ENCODE assay signal across 21 cellular contexts in the genomic region with DNA sequence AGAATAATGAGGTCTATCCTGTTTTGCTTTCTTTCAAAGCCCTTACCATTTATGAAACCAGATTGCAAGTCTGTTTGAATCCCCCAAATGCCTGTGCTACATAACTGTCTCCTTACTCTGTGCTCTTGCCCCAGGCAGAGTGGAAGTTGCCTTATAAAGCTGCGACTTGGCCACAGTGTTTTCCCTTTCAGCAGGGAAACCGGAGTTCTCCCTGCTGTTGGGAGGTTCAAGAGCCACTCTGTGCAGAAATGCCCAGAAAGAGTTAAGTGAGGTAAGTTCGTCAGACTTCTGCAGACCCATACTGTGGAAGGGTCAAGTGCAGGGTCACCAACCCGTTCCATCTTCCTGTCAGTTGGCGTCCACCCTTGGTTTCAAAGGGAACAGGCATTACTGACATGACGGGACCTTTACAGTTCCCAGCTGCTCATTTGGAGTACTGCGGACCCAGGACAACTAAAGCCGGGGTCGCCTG.
A peak's percentile ranks its signal among the peaks of the same experiment; 100 is the strongest.
DNase-seq lines count a peak whose midpoint lies in the region; ATAC-seq and TF ChIP-seq lines count a peak whose summit lies in the region.
"Had no signal": no experiment of that assay in that cellular context is flagged by ENCODE, and none has a peak within 500 bp of the region (broad histone marks: within the 10 kb centered on the region; RNA-seq: fewer than 3 reads in every experiment).

No MANE protein-coding gene starts in this region.

- 9 to 27% (median 24%) methylated on average over 9 of the region's 9 CpGs for WGBS in ovary, 3 donors

- TF ChIP-seq POLR2A in breast epithelium (IDR thresholded peaks at IDR 0.05) (no peak), ovary (IDR thresholded peaks at IDR 0.05) (no peak), uterus (IDR thresholded peaks at IDR 0.05) (peak in 1 of 2 donors; percentile 27)

- no peak for TF ChIP-seq EP300 in ovary (IDR thresholded peaks at IDR 0.05)

- H3K4me1 Mint-ChIP-seq in MCF 10A (ENCODE audit: insufficient read depth, unreplicated experiment), result peaks cover 21% of the 10 kb centered on the region
- H3K4me1 Mint-ChIP-seq in CD8-positive, alpha-beta T cell (ENCODE audit: low read depth), result peaks cover 7% of the 10 kb centered on the region

- H3K36me3 ChIP-seq in breast epithelium (no peaks in the 10 kb centered on the region), ovary (no peaks in the 10 kb centered on the region), uterus (no peaks in the 10 kb centered on the region)
- no peaks in the 10 kb centered on the region for H3K36me3 ChIP-seq in CD8-positive, alpha-beta T cell (ENCODE audit: insufficient read depth, low read length)
- H3K36me3 ChIP-seq: BLaER1, HAP-1, suprapubic skin had no signal

- peak overlapping the region; percentile 46 for H3K27ac Mint-ChIP-seq in MCF 10A (ENCODE audit: low read depth, unreplicated experiment)
- no peak overlapping the region for H3K27ac Mint-ChIP-seq in CD8-positive, alpha-beta T cell
- H3K27ac Mint-ChIP-seq: IgD-negative memory B cell had no signal

- BruUV-seq in MCF 10A (replicated peaks; lab: Mats Ljungman, UMichigan), result no TSS peak

- DNase-seq in MCF 10A (ENCODE audit: unreplicated experiment) (no peak), breast epithelium (ENCODE audit: low spot score in 2 of 2) (no peak), left kidney (ENCODE audit: low read depth, low spot score) (peak; percentile 88), ovary (peak; percentile 24 to 42 (median 29)), uterus (peak; percentile 45 to 66), NCI-H2107 (lab: John Stamatoyannopoulos, UW) (no peak)
- DNase-seq in CD8-positive, alpha-beta T cell, result no peak
- DNase-seq: 8988T; activated naive CD4-positive, alpha-beta T cell treated with Interleukin-2 at 50 U/mL for 16 hours; DMS 273 treated with DMSO at 0.1 percent for 48 hours; midbrain; MV-4-11; NCI-H2171; stimulated activated CD4-positive, alpha-beta T cell treated with anti-CD3 and anti-CD28 coated beads, Interleukin-15, amount 100 ng/mL, for 24 hours; T-helper 17 cell had no signal

- intact Hi-C loops in MCF 10A (cut with micrococcal nuclease), result no loop called here
- intact Hi-C loops in breast epithelium (cut with DNase I; ENCODE audit: low total_unique reads), result loop anchor here (5.0 kb wide), 1 partner anchor 839 kb away; no protein-coding TSS in a partner anchor
- intact Hi-C loops in ovary (cut with DNase I), result no loop called here
- intact Hi-C loops in uterus (cut with DNase I; ENCODE audit: low total_unique reads), result no loop called here
- intact Hi-C loops in CD8-positive, alpha-beta T cell (cut with DNase I, micrococcal nuclease), result loop anchor here in 1 of 2 experiments (5.0 kb wide), 1 partner anchor 131 kb away; no protein-coding TSS in a partner anchor

- H3K27ac ChIP-seq in breast epithelium (peak overlapping the region in 1 of 2 donors; percentile 48), ovary (peak overlapping the region; percentile 12 to 42), uterus (peak overlapping the region; percentile 86 to 90)
- H3K27ac ChIP-seq in CD8-positive, alpha-beta T cell (ENCODE audit: low read depth, low read length), result no peak overlapping the region
- H3K27ac ChIP-seq: BLaER1, suprapubic skin had no signal

- CTCF ChIA-PET in MCF 10A (lab: Yijun Ruan, JAX), result interaction anchor here (0.8 kb wide), 1 partner anchor 134 kb away, joined by 3 read pairs; no protein-coding TSS in a partner anchor
- CTCF ChIA-PET in CD8-positive, alpha-beta T cell (lab: Charles Lee), result no interaction called here

- H3K9me3 ChIP-seq in breast epithelium, result no peaks in the 10 kb centered on the region
- no peaks in the 10 kb centered on the region for H3K9me3 ChIP-seq in ovary
- no peaks in the 10 kb centered on the region for H3K9me3 ChIP-seq in uterus
- no peaks in the 10 kb centered on the region for H3K9me3 ChIP-seq in CD8-positive, alpha-beta T cell (ENCODE audit: low read length)
- H3K9me3 ChIP-seq: BLaER1, HAP-1, suprapubic skin had no signal

- TF ChIP-seq CTCF in MCF 10A (IDR thresholded peaks at IDR 0.05; ENCODE audit: unreplicated experiment) (no peak), breast epithelium (IDR thresholded peaks at IDR 0.05) (no peak), ovary (IDR thresholded peaks at IDR 0.05) (no peak), uterus (IDR thresholded peaks at IDR 0.05) (no peak)
- no peak for TF ChIP-seq CTCF in CD8-positive, alpha-beta T cell (IDR thresholded peaks at IDR 0.05)

- H3K27me3 ChIP-seq in breast epithelium (no peaks in the 10 kb centered on the region), ovary (no peaks in the 10 kb centered on the region), uterus (no peaks in the 10 kb centered on the region)
- H3K27me3 ChIP-seq in CD8-positive, alpha-beta T cell (ENCODE audit: insufficient read depth, low read length), result no peaks in the 10 kb centered on the region
- H3K27me3 ChIP-seq: BLaER1, suprapubic skin had no signal

- H3K4me3 ChIP-seq in breast epithelium (peak overlapping the region in 1 of 3 donors; percentile 46), ovary (peak overlapping the region; percentile 3), uterus (peak overlapping the region; percentile 27 to 39)
- no peak overlapping the region for H3K4me3 ChIP-seq in CD8-positive, alpha-beta T cell (ENCODE audit: low read depth, low read length)
- H3K4me3 ChIP-seq: BLaER1, HAP-1, suprapubic skin had no signal

- no peaks in the 10 kb centered on the region for H3K27me3 Mint-ChIP-seq in MCF 10A (ENCODE audit: insufficient read depth, unreplicated experiment)
- no peaks in the 10 kb centered on the region for H3K27me3 Mint-ChIP-seq in CD8-positive, alpha-beta T cell (ENCODE audit: low read depth)
- H3K27me3 Mint-ChIP-seq: IgD-negative memory B cell, T-helper 17 cell had no signal

- ATAC-seq in CD8-positive, alpha-beta T cell, result no peak
- ATAC-seq in HG02852 (IDR thresholded peaks at IDR 0.05; ENCODE audit: unreplicated experiment), result no peak
- ATAC-seq: activated CD4-positive, CD25-positive, alpha-beta regulatory T cell treated with anti-CD3 and anti-CD28 coated beads, Interleukin-2, amount 50 U/mL, for 24 hours; T-helper 17 cell had no signal

- H3K9me3 Mint-ChIP-seq in MCF 10A (ENCODE audit: unreplicated experiment), result peaks cover 7% of the 10 kb centered on the region
- H3K9me3 Mint-ChIP-seq in CD8-positive, alpha-beta T cell, result no peaks in the 10 kb centered on the region

- POLR2A ChIA-PET in MCF 10A (lab: Yijun Ruan, JAX), result no interaction called here
- POLR2A ChIA-PET in CD8-positive, alpha-beta T cell (lab: Charles Lee), result no interaction called here

- peaks cover 3% of the 10 kb centered on the region for H3K36me3 Mint-ChIP-seq in MCF 10A (ENCODE audit: insufficient read depth, unreplicated experiment)
- no peaks in the 10 kb centered on the region for H3K36me3 Mint-ChIP-seq in CD8-positive, alpha-beta T cell

- H3K4me1 ChIP-seq in breast epithelium (no peaks in the 10 kb centered on the region), ovary (ENCODE audit: insufficient read depth) (peaks cover 10% of the 10 kb centered on the region), uterus (no peaks in the 10 kb centered on the region)
- H3K4me1 ChIP-seq in CD8-positive, alpha-beta T cell (ENCODE audit: insufficient read depth, low read length), result no peaks in the 10 kb centered on the region
- H3K4me1 ChIP-seq: HAP-1 had no signal

- no peak overlapping the region for H3K4me3 Mint-ChIP-seq in MCF 10A (ENCODE audit: unreplicated experiment)
- H3K4me3 Mint-ChIP-seq in CD8-positive, alpha-beta T cell, result no peak overlapping the region
- H3K4me3 Mint-ChIP-seq: IgD-negative memory B cell, T-helper 17 cell had no signal

Comparison
In these comparisons a context has a peak if more than half of its experiments do, and no peak if none do; other contexts are left out.
1. DNase-seq: peak in left kidney (single experiment), ovary (5 of 5) and uterus (2 of 2); none in MCF 10A (single experiment), breast epithelium (0 of 2), CD8-positive, alpha-beta T cell (0 of 7) and NCI-H2107 (single experiment).